In the genomic region with DNA sequence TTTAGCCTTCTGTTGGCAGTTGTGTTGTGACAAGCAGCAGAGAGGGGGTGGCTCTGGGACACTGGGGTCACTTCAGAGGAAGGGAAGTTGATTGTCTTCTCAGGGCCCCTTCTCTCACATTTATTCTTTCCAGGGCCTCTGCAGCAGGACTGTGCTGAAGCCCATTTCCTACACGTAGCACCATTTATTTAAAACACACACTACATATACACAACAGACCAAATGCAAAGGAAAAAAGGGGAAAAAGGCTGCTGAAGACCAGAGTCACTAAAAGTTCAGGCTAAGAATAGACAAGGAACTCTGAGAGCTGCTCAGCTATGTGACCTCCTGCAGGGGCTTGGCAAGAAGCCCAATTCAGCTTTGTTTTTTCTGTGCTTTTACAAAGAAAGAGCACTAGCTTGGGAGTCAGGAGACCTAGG, we compare ENCODE assay signal across 11 cellular contexts. TPM values are rescaled to one million over a fixed set of nuclear protein-coding genes. Genes with fewer than 3 reads are reported as not detected.
DNase-seq lines count a peak whose midpoint lies in the region; ATAC-seq and TF ChIP-seq lines count a peak whose summit lies in the region.
"Had no signal": no experiment of that assay in that cellular context is flagged by ENCODE, and none has a peak within 500 bp of the region (broad histone marks: within the 10 kb centered on the region; RNA-seq: fewer than 3 reads in every experiment).

No MANE protein-coding gene starts in this region.

- peak; percentile 21 for DNase-seq in DMS 273 (lab: John Stamatoyannopoulos, UW; ENCODE audit: unreplicated experiment)
- DNase-seq in DMS 273 treated with DMSO at 0.1 percent for 48 hours (lab: John Stamatoyannopoulos, UW), result no peak
- DNase-seq in amniotic epithelial cell (ENCODE audit: low read depth), result peak; percentile 62
- DNase-seq in kidney epithelial cell (ENCODE audit: low read depth), result peak; percentile 16
- peak; percentile 70 to 75 for DNase-seq in thyroid gland
- no peak for DNase-seq in activated T-cell treated with anti-CD3 and anti-CD28 coated beads for 4 hours
- no peak for DNase-seq in DMS114 treated with DMSO at 0.1 percent for 48 hours (lab: John Stamatoyannopoulos, UW; ENCODE audit: unreplicated experiment)
- DNase-seq: effector memory CD8-positive, alpha-beta T cell; Peyer's patch had no signal

- H3K4me3 ChIP-seq in kidney epithelial cell (ENCODE audit: low read depth, low read length) (no peak overlapping the region), thyroid gland (replicated peaks in 1 of 3) (no peak overlapping the region)
- H3K4me3 ChIP-seq: Peyer's patch had no signal

- H3K36me3 ChIP-seq in kidney epithelial cell (ENCODE audit: control insufficient read depth, insufficient read depth, low read length), result no peaks in the 10 kb centered on the region
- no peaks in the 10 kb centered on the region for H3K36me3 ChIP-seq in thyroid gland
- H3K36me3 ChIP-seq: Peyer's patch had no signal

- no peak for TF ChIP-seq POLR2A in thyroid gland (IDR thresholded peaks at IDR 0.05)

- intact Hi-C loops in thyroid gland (cut with DNase I), result no loop called here

- no peaks in the 10 kb centered on the region for H3K9me3 ChIP-seq in thyroid gland
- H3K9me3 ChIP-seq: Peyer's patch had no signal

- 6 to 15% methylated on average over 1 of the region's 1 CpG for WGBS in thyroid gland, 2 donors

- H3K27me3 ChIP-seq in kidney epithelial cell (ENCODE audit: control insufficient read depth, insufficient read depth, low read length) (no peaks in the 10 kb centered on the region), thyroid gland (no peaks in the 10 kb centered on the region)
- H3K27me3 ChIP-seq: Peyer's patch had no signal

- no peak for TF ChIP-seq CTCF in kidney epithelial cell (IDR thresholded peaks at IDR 0.05; ENCODE audit: insufficient read depth, low read length, poor library complexity, severe bottlenecking)
- no peak for TF ChIP-seq CTCF in thyroid gland (IDR thresholded peaks at IDR 0.05)

- H3K4me1 ChIP-seq in thyroid gland, result peaks cover 19 to 37% of the 10 kb centered on the region in 2 donors

- peak overlapping the region; percentile 58 to 81 (median 69) for H3K27ac ChIP-seq in thyroid gland
- H3K27ac ChIP-seq: 22Rv1 had no signal

- no peak for ATAC-seq in GM19324 (IDR thresholded peaks at IDR 0.05; ENCODE audit: low FRiP score, unreplicated experiment)
- ATAC-seq: effector memory CD8-positive, alpha-beta T cell had no signal

RNA-seq across cellular contexts. Expression of a gene that starts 28.3 kb away (rescaled TPM):
- total RNA-seq in kidney epithelial cell (not detected in 2 replicates), thyroid gland (not detected)

RNA-seq across cellular contexts. Expression of a gene that starts 39.4 kb away (rescaled TPM):
- total RNA-seq in kidney epithelial cell (0.21 and 0.46 TPM in 2 replicates), thyroid gland (1 to 10 TPM; 1.4 to 3.0 (median 2.5) TPM)

Comparison
In these comparisons a context has a peak if more than half of its experiments do, and no peak if none do; other contexts are left out.
1. DNase-seq: peak in DMS 273 (single experiment), amniotic epithelial cell (single experiment), kidney epithelial cell (single experiment) and thyroid gland (2 of 2); none in DMS 273 treated with DMSO at 0.1 percent for 48 hours (single experiment), activated T-cell treated with anti-CD3 and anti-CD28 coated beads for 4 hours (single experiment) and DMS114 treated with DMSO at 0.1 percent for 48 hours (single experiment).